8 cellular contexts compared by ENCODE assay signal in the genomic region with DNA sequence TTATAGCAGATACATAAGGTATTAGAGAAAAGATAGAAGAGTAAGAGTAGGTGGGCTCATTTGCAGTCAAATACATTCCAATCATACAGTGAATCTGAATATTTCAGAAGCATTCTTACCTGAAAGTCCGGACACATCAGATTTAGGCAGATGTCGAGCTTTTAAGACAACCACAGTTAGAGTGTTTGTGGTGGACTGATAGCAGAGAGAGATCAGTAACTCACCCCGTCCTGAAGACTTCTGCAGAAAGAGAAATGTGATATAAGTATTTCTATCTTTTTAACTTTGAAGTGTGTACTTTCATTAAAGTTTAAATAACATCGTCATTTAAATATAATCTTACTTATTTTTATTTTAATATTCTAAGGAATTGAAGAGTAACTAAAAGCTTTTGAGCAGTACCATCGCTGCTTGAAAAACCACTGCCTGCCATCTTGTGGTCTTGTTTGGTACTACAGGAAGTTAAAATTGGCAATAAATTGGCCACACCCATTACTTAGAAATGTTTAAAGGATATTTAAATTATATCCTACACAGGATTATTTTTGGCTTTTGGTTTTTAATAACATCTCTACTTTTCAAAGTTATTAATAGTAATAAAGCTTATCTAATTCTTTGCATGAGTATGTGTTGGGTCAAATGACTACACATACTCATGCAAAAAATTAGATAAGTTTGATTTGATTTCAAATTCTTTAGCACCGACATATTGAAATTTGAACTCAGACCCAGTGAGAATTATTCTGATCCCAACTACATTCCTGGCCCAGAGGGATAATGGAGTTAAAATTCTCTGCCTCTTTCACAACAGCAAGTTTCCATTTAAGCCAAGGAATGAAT. TPM values are rescaled to one million over a fixed set of nuclear protein-coding genes. Genes with fewer than 3 reads are reported as not detected.
DNase-seq lines count a peak whose midpoint lies in the region; ATAC-seq and TF ChIP-seq lines count a peak whose summit lies in the region.

No MANE protein-coding gene starts in this region.

- no peak overlapping the region for H3K27ac ChIP-seq in iPS DF 6.9 (ENCODE audit: low read length)
- H3K27ac ChIP-seq in suprapubic skin: no peak overlapping the region

- ATAC-seq in activated B cell treated with CpG ODN at 0.5 μM for 24 hours (ENCODE audit: low read depth): peak; percentile 34

- TF ChIP-seq EP300 in suprapubic skin (IDR thresholded peaks at IDR 0.05): no peak

- H3K4me3 Mint-ChIP-seq in HFFc6: no peak overlapping the region
- no peak overlapping the region for H3K4me3 Mint-ChIP-seq in activated B cell treated with CpG ODN at 0.5 μM for 24 hours

- H3K9me3 Mint-ChIP-seq in HFFc6 (no peaks in the 10 kb centered on the region), activated B cell treated with CpG ODN at 0.5 μM for 24 hours (no peaks in the 10 kb centered on the region)

- no peaks in the 10 kb centered on the region for H3K27me3 Mint-ChIP-seq in HFFc6 (ENCODE audit: insufficient read depth)
- H3K27me3 Mint-ChIP-seq in activated B cell treated with CpG ODN at 0.5 μM for 24 hours: peaks cover 3% of the 10 kb centered on the region

- intact Hi-C loops in activated B cell treated with CpG ODN at 0.5 μM for 24 hours (cut with micrococcal nuclease): loop anchor here (1.0 to 2.0 kb wide), 2 partner anchors 973 to 1158 kb away; no protein-coding TSS in a partner anchor

- H3K36me3 Mint-ChIP-seq in HFFc6 (ENCODE audit: low read depth) (no peaks in the 10 kb centered on the region), activated B cell treated with CpG ODN at 0.5 μM for 24 hours (ENCODE audit: low read depth) (no peaks in the 10 kb centered on the region)

- H3K9me3 ChIP-seq in iPS DF 6.9 (ENCODE audit: control insufficient read depth, insufficient read depth, low read length) (no peaks in the 10 kb centered on the region), suprapubic skin (no peaks in the 10 kb centered on the region)

- WGBS in iPS DF 6.9 (ENCODE audit: insufficient coverage, insufficient read length): no CpG with 5 or more reads among the region's 6 CpGs
- 34% methylated on average over 6 of the region's 6 CpGs for WGBS in suprapubic skin

- H3K27me3 ChIP-seq in iPS DF 6.9 (ENCODE audit: control insufficient read depth, insufficient read depth, low read length) (no peaks in the 10 kb centered on the region), suprapubic skin (peaks cover 5% of the 10 kb centered on the region)

- no peaks in the 10 kb centered on the region for H3K4me1 Mint-ChIP-seq in HFFc6 (ENCODE audit: low read depth)
- no peaks in the 10 kb centered on the region for H3K4me1 Mint-ChIP-seq in activated B cell treated with CpG ODN at 0.5 μM for 24 hours

- H3K4me3 ChIP-seq in NB4 (ENCODE audit: low read depth, low read length) (no peak overlapping the region), iPS DF 6.9 (ENCODE audit: low read length) (no peak overlapping the region), suprapubic skin (no peak overlapping the region)

- peak; percentile 43 for DNase-seq in ACHN
- peak; percentile 42 for DNase-seq in GM03348 (ENCODE audit: low spot score)
- peak; percentile 57 for DNase-seq in HFFc6
- peak; percentile 46 for DNase-seq in NB4 (ENCODE audit: low read depth)
- no peak for DNase-seq in activated B cell treated with CpG ODN at 0.5 μM for 24 hours
- peak; percentile 50 for DNase-seq in iPS DF 6.9 (ENCODE audit: low read depth, low spot score)
- DNase-seq in suprapubic skin (ENCODE audit: low spot score in 2 of 2): no peak
- no peak for DNase-seq in activated T-cell treated with anti-CD3 and anti-CD28 coated beads for 4 hours

- peak; percentile 90 for TF ChIP-seq CTCF in HFFc6 (IDR thresholded peaks at IDR 0.05)
- TF ChIP-seq CTCF in NB4 (IDR thresholded peaks at IDR 0.05; ENCODE audit: low read depth, low read length): peak; percentile 62
- peak; percentile 83 for TF ChIP-seq CTCF in activated B cell treated with CpG ODN at 0.5 μM for 24 hours (IDR thresholded peaks at IDR 0.05)
- peak; percentile 52 to 77 for TF ChIP-seq CTCF in suprapubic skin (IDR thresholded peaks at IDR 0.05)

- no peaks in the 10 kb centered on the region for H3K4me1 ChIP-seq in iPS DF 6.9 (ENCODE audit: control insufficient read depth, insufficient read depth, low read length)
- no peaks in the 10 kb centered on the region for H3K4me1 ChIP-seq in suprapubic skin

- no peaks in the 10 kb centered on the region for H3K36me3 ChIP-seq in iPS DF 6.9 (ENCODE audit: control insufficient read depth, insufficient read depth, low read length)
- H3K36me3 ChIP-seq in suprapubic skin: no peaks in the 10 kb centered on the region

- CTCF ChIA-PET in activated B cell treated with CpG ODN at 0.5 μM for 24 hours (lab: Charles Lee): interaction anchor here (1.0 to 4.3 kb wide), 7 partner anchors 9 to 1219 kb away, joined by 3 to 68 read pairs (median 5); no protein-coding TSS in a partner anchor

- TF ChIP-seq POLR2A in NB4 (IDR thresholded peaks at IDR 0.05; ENCODE audit: extremely low read depth, insufficient read length): no peak
- TF ChIP-seq POLR2A in suprapubic skin (IDR thresholded peaks at IDR 0.05): no peak

- no peak overlapping the region for H3K27ac Mint-ChIP-seq in HFFc6
- H3K27ac Mint-ChIP-seq in activated B cell treated with CpG ODN at 0.5 μM for 24 hours: no peak overlapping the region

- POLR2A ChIA-PET in activated B cell treated with CpG ODN at 0.5 μM for 24 hours (lab: Charles Lee): no interaction called here

- in situ Hi-C loops in ACHN (cut with HindIII; ENCODE audit: low pct_ligation_motif_present, low pct_unique_long_range_greater_than_20kb, low sequenced_read_pairs): no loop called here

RNA-seq across cellular contexts. Expression of a gene that starts 5.5 kb away (rescaled TPM):
- total RNA-seq in HFFc6 (2021; fragmentation: NEBNext Ultra II Directional; extraction: Animal tissue kit (Norgen Biotek cat#: 25700)): not detected
- total RNA-seq in activated B cell treated with CpG ODN at 0.5 μM for 24 hours (not detected in 2 replicates), suprapubic skin (not detected)

Comparison
In these comparisons a context has a peak if more than half of its experiments do, and no peak if none do; other contexts are left out.
1. DNase-seq: peak in ACHN (single experiment), GM03348 (single experiment), HFFc6 (single experiment), NB4 (single experiment) and iPS DF 6.9 (single experiment); none in activated B cell treated with CpG ODN at 0.5 μM for 24 hours (single experiment), suprapubic skin (0 of 2) and activated T-cell treated with anti-CD3 and anti-CD28 coated beads for 4 hours (single experiment).
2. Peak in every context shown above with its lines, with median percentiles within 50 percentile points of each other: CTCF ChIP-seq.